10 cellular contexts compared by ENCODE assay signal in genomic region chr7:91266931-91267557, GRCh38. TPM values are rescaled to one million over a fixed set of nuclear protein-coding genes. Genes with fewer than 3 reads are reported as not detected.
DNase-seq lines count a peak whose midpoint lies in the region; ATAC-seq and TF ChIP-seq lines count a peak whose summit lies in the region.
"Had no signal": no experiment of that assay in that cellular context is flagged by ENCODE, and none has a peak within 500 bp of the region (broad histone marks: within the 10 kb centered on the region; RNA-seq: fewer than 3 reads in every experiment).

No MANE protein-coding gene starts in this region.

- H3K36me3 Mint-ChIP-seq in neural crest cell (ENCODE audit: low read depth) = no peaks in the 10 kb centered on the region
- H3K36me3 Mint-ChIP-seq in activated T-cell treated with anti-CD3 and anti-CD28 coated beads, Interleukin-2, amount 50 U/mL, for 24 hours (ENCODE audit: low read depth) = no peaks in the 10 kb centered on the region

- ATAC-seq in HG03039 (IDR thresholded peaks at IDR 0.05; ENCODE audit: unreplicated experiment) (no peak), GM18873 (IDR thresholded peaks at IDR 0.05; ENCODE audit: low FRiP score, unreplicated experiment) (no peak)

- POLR2A ChIA-PET in AG04449 (lab: Yijun Ruan, JAX) = interaction anchor here (0.6 to 1.1 kb wide), 2 partner anchors 84 to 98 kb away, joined by 3 to 4 read pairs; no protein-coding TSS in a partner anchor

- no peaks in the 10 kb centered on the region for H3K9me3 Mint-ChIP-seq in neural crest cell
- no peaks in the 10 kb centered on the region for H3K9me3 Mint-ChIP-seq in activated T-cell treated with anti-CD3 and anti-CD28 coated beads, Interleukin-2, amount 50 U/mL, for 24 hours

- no peak for DNase-seq in AG04449 (ENCODE audit: low read depth, low spot score)
- DNase-seq in NCI-H748 treated with DMSO at 0.1 percent for 48 hours (lab: John Stamatoyannopoulos, UW) = peak; percentile 20
- peak; percentile 36 for DNase-seq in fibroblast of the aortic adventitia (ENCODE audit: low read depth)
- no peak for DNase-seq in neural crest cell (ENCODE audit: low read depth, low spot score)
- DNase-seq in AML-193 (lab: John Stamatoyannopoulos, UW) = no peak
- no peak for DNase-seq in activated T-cell treated with anti-CD3 and anti-CD28 coated beads, Interleukin-2, amount 50 U/mL, for 24 hours
- DNase-seq: activated naive CD4-positive, alpha-beta T cell treated with Interleukin-2 at 50 U/mL for 16 hours; SW 1271 had no signal

- H3K4me1 Mint-ChIP-seq in neural crest cell = peaks cover 37% of the 10 kb centered on the region
- peaks cover 16% of the 10 kb centered on the region for H3K4me1 Mint-ChIP-seq in activated T-cell treated with anti-CD3 and anti-CD28 coated beads, Interleukin-2, amount 50 U/mL, for 24 hours (ENCODE audit: low read depth)

- H3K4me3 ChIP-seq in AG04449 (ENCODE audit: low read depth, low read length) (peak overlapping the region; percentile 75), fibroblast of the aortic adventitia (ENCODE audit: low read depth, low read length) (peak overlapping the region; percentile 91)

- CTCF ChIA-PET in AG04449 (lab: Yijun Ruan, JAX) = interaction anchor here (0.8 to 3.6 kb wide), 10 partner anchors 20 to 517 kb away, joined by 3 to 15 read pairs (median 6); no protein-coding TSS in a partner anchor

- H3K27ac Mint-ChIP-seq in neural crest cell (ENCODE audit: unreplicated experiment) = no peak overlapping the region
- H3K27ac Mint-ChIP-seq in activated T-cell treated with anti-CD3 and anti-CD28 coated beads, Interleukin-2, amount 50 U/mL, for 24 hours = no peak overlapping the region

- no peak for TF ChIP-seq CTCF in AG04449 (IDR thresholded peaks at IDR 0.05; ENCODE audit: insufficient read depth, low read length, missing control alignments)
- TF ChIP-seq CTCF in fibroblast of the aortic adventitia (IDR thresholded peaks at IDR 0.05; ENCODE audit: insufficient read depth, low read length) = no peak
- TF ChIP-seq CTCF in neural crest cell (conservative IDR thresholded peaks at IDR 0.05) = no peak

- H3K27me3 Mint-ChIP-seq in neural crest cell (ENCODE audit: low read depth) = peaks cover 47% of the 10 kb centered on the region
- H3K27me3 Mint-ChIP-seq in activated T-cell treated with anti-CD3 and anti-CD28 coated beads, Interleukin-2, amount 50 U/mL, for 24 hours = peaks cover 53% of the 10 kb centered on the region

- H3K4me3 Mint-ChIP-seq in neural crest cell = peak overlapping the region; percentile 96
- no peak overlapping the region for H3K4me3 Mint-ChIP-seq in activated T-cell treated with anti-CD3 and anti-CD28 coated beads, Interleukin-2, amount 50 U/mL, for 24 hours

RNA-seq across cellular contexts. Expression of gene FZD1, which starts 2.8 kb away (rescaled TPM):
- total RNA-seq in fibroblast of the aortic adventitia (ENCODE audit: low replicate concordance) = 11.8 and 28.7 TPM in 2 replicates
- 9.2 and 9.5 TPM in 2 replicates for total RNA-seq in neural crest cell

Comparison
In these comparisons a context has a peak if more than half of its experiments do, and no peak if none do; other contexts are left out.
1. DNase-seq: peak in NCI-H748 treated with DMSO at 0.1 percent for 48 hours (single experiment) and fibroblast of the aortic adventitia (single experiment); none in AG04449 (single experiment), neural crest cell (single experiment), AML-193 (0 of 2) and activated T-cell treated with anti-CD3 and anti-CD28 coated beads, Interleukin-2, amount 50 U/mL, for 24 hours (single experiment).